20 cellular contexts compared by ENCODE assay signal in the genomic region with DNA sequence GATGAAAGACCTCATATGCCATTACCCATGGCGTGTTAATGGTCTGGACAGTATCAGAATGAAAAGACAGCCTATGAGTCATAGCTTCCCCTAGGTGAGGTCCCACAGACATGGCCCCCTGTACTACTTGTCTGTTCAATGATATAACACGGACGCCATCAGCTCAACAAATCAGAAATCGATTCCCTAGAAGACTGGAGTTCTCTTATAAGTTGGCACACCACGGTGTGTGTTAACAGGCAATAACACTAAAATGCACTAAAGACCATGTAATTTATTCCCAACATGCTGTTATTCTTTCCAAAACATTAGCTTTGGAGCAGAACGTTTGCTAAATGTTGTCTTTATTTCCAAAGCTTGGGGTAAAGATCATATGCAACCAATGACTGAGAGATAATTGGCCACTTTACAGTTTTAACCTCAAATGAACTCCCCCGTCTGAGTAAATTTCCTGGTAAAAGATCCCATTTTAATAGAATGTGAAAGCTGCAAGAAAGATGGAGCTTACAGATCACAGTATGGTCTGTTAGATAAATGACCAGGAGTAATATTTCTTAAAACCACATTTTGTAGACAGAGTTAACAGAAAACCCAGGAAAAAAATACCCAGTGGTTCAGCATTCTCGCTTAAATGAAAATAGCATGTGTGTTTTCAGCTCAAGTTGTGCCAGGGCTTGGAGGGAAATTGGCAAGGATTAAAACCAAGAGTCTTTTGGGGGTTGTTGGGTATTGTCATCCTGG.
DNase-seq lines count a peak whose midpoint lies in the region; ATAC-seq, FAIRE-seq and TF ChIP-seq lines count a peak whose summit lies in the region.
"Had no signal": no experiment of that assay in that cellular context is flagged by ENCODE, and none has a peak within 500 bp of the region (broad histone marks: within the 10 kb centered on the region; RNA-seq: fewer than 3 reads in every experiment).

No MANE protein-coding gene starts in this region.

- no peaks in the 10 kb centered on the region for H3K9me1 ChIP-seq in K562 (ENCODE audit: control insufficient read depth, insufficient read depth, low read length)

- H3K9ac ChIP-seq in K562 (ENCODE audit: insufficient read depth in 1 of 2, low read depth in 2 of 2, low read length in 2 of 2), result peak overlapping the region; percentile 23 to 63; a peak in 3 of 4 replicates
- no peak overlapping the region for H3K9ac ChIP-seq in SK-N-SH
- H3K9ac ChIP-seq in HepG2 (ENCODE audit: insufficient read depth, low read depth, low read length), result no peak overlapping the region

- no peaks in the 10 kb centered on the region for H3K36me3 ChIP-seq in CD8-positive, alpha-beta memory T cell (ENCODE audit: insufficient read depth, low read length)
- H3K36me3 ChIP-seq in K562 (ENCODE audit: control insufficient read depth, insufficient read depth, low read length), result no peaks in the 10 kb centered on the region
- H3K36me3 ChIP-seq in SK-N-SH (replicated peaks in 1 of 2; ENCODE audit: control insufficient read depth in 1 of 2, insufficient read depth in 2 of 2, low read length in 1 of 2), result no peaks in the 10 kb centered on the region
- H3K36me3 ChIP-seq in HepG2 (replicated peaks in 1 of 2; ENCODE audit: control insufficient read depth in 1 of 2, insufficient read depth in 2 of 2, low read length in 2 of 2), result no peaks in the 10 kb centered on the region
- no peaks in the 10 kb centered on the region for H3K36me3 ChIP-seq in HAP-1 (replicated peaks)
- H3K36me3 ChIP-seq: SJSA1 had no signal

- H3K4me1 ChIP-seq in A549 (no peaks in the 10 kb centered on the region), K562 (replicated peaks in 1 of 2; ENCODE audit: control insufficient read depth in 2 of 2, insufficient read depth in 2 of 2, low read length in 2 of 2) (peaks cover 21 to 64% of the 10 kb centered on the region in 2 experiments; a peak in 4 of 5 replicates), SK-N-SH (ENCODE audit: control insufficient read depth in 1 of 2, insufficient read depth in 2 of 2, low read depth in 1 of 2, low read length in 1 of 2) (no peaks in the 10 kb centered on the region; a peak in 1 of 4 replicates), HepG2 (ENCODE audit: insufficient read depth, low read length) (peaks cover 6% of the 10 kb centered on the region; the same call in 1 of the 2 replicates), HAP-1 (no peaks in the 10 kb centered on the region)
- H3K4me1 ChIP-seq in CD8-positive, alpha-beta memory T cell (ENCODE audit: insufficient read depth, low read length), result no peaks in the 10 kb centered on the region
- H3K4me1 ChIP-seq: Caco-2, SJSA1 had no signal

- BruUV-seq in K562 (replicated peaks; lab: Mats Ljungman, UMichigan) (no TSS peak), HepG2 (replicated peaks; lab: Mats Ljungman, UMichigan) (no TSS peak)

- H3K27ac ChIP-seq in A549 (no peak overlapping the region), K562 (ENCODE audit: extremely low read depth, low read depth, low read length) (peak overlapping the region; percentile 92), SK-N-SH (ENCODE audit: low read depth in 2 of 2, low read length in 1 of 2) (no peak overlapping the region), HepG2 (ENCODE audit: extremely low read length, insufficient read depth, low read length) (no peak overlapping the region)
- peak overlapping the region; percentile 68 for H3K27ac ChIP-seq in CD8-positive, alpha-beta memory T cell (ENCODE audit: low read depth, low read length)
- H3K27ac ChIP-seq: SJSA1 had no signal

- H3K27ac Mint-ChIP-seq in CD8-positive, alpha-beta memory T cell, result no peak overlapping the region
- H3K27ac Mint-ChIP-seq: H9 had no signal

- POLR2A ChIA-PET in A549 (lab: Yijun Ruan, JAX) (interaction anchor here (0.5 kb wide), 1 partner anchor 1011 kb away, joined by 3 read pairs; no protein-coding TSS in a partner anchor), K562 (lab: Yijun Ruan, JAX) (interaction anchor here (0.6 to 3.3 kb wide), 13 partner anchors 8 to 1468 kb away, joined by 3 to 27 read pairs (median 3); partner anchors contain the start of gene PCTP), SK-N-SH (lab: Yijun Ruan, JAX) (no interaction called here), HepG2 (lab: Yijun Ruan, JAX) (no interaction called here)
- POLR2A ChIA-PET in CD8-positive, alpha-beta memory T cell (lab: Charles Lee), result no interaction called here

- no peaks in the 10 kb centered on the region for H3K9me2 ChIP-seq in SK-N-SH

- TF ChIP-seq RAD21 in A549 (conservative IDR thresholded peaks at IDR 0.05 in 1 of 2, IDR thresholded peaks at IDR 0.05 in 1 of 2), result no peak
- TF ChIP-seq RAD21 in K562 (CRISPR knock-in tag; conservative IDR thresholded peaks at IDR 0.05 in 1 of 2, IDR thresholded peaks at IDR 0.05 in 1 of 2), result no peak
- no peak for TF ChIP-seq RAD21 in SK-N-SH (IDR thresholded peaks at IDR 0.05; ENCODE audit: low read length)
- TF ChIP-seq RAD21 in HepG2 (CRISPR knock-in tag; IDR thresholded peaks at IDR 0.05), result no peak

- TF ChIP-seq CTCF in A549 (IDR thresholded peaks at IDR 0.05) (no peak), K562 (IDR thresholded peaks at IDR 0.05 in 2 of 3, conservative IDR thresholded peaks at IDR 0.05 in 1 of 3; ENCODE audit: insufficient read depth in 2 of 3, low read depth in 1 of 3, low read length in 3 of 3) (0 out of 6 replicates have a peak, but pooled peaks of 1 of the 3 experiments have one; percentile 8), SK-N-SH (IDR thresholded peaks at IDR 0.05) (no peak), HepG2 (CRISPR knock-in tag; IDR thresholded peaks at IDR 0.05) (no peak)

- H4K20me1 ChIP-seq in K562 (replicated peaks; ENCODE audit: control insufficient read depth, insufficient read depth, low read length) (no peaks in the 10 kb centered on the region), SK-N-SH (ENCODE audit: insufficient read depth) (no peaks in the 10 kb centered on the region), HepG2 (ENCODE audit: insufficient read depth, low read length) (no peaks in the 10 kb centered on the region)

- CTCF ChIA-PET in A549 (lab: Yijun Ruan, JAX), result interaction anchor here (1.0 to 2.6 kb wide), 5 partner anchors 8 to 290 kb away, joined by 4 to 8 read pairs (median 5); no protein-coding TSS in a partner anchor
- CTCF ChIA-PET in CD8-positive, alpha-beta memory T cell (lab: Charles Lee), result no interaction called here
- CTCF ChIA-PET in K562 (lab: Yijun Ruan, JAX; ENCODE audit: low intra/inter-chr PET ratio), result no interaction called here
- CTCF ChIA-PET in SK-N-SH (lab: Yijun Ruan, JAX), result interaction anchor here (0.8 to 2.7 kb wide), 5 partner anchors 11 to 304 kb away, joined by 3 to 16 read pairs (median 5); no protein-coding TSS in a partner anchor
- CTCF ChIA-PET in HepG2 (lab: Yijun Ruan, JAX; ENCODE audit: low intra/inter-chr PET ratio, low total read pairs), result no interaction called here

- DNase-seq in A549 (ENCODE audit: low read depth in 1 of 2, low spot score in 1 of 2), result no peak
- DNase-seq in CD8-positive, alpha-beta memory T cell, result no peak
- peak; percentile 71 for DNase-seq in NCI-H2227 treated with DMSO at 0.1 percent for 48 hours (lab: John Stamatoyannopoulos, UW)
- peak; percentile 60 to 78 (median 66) for DNase-seq in K562 (ENCODE audit: extremely low read depth in 1 of 4, low spot score in 3 of 4)
- no peak for DNase-seq in SK-N-SH
- DNase-seq in HepG2 (ENCODE audit: low spot score), result no peak
- no peak for DNase-seq in HAP-1 (ENCODE audit: low spot score in 2 of 2)
- DNase-seq: Caco-2, H9, IMR-90, MM.1S, NCI-H1092, NCI-H1436 treated with DMSO at 0.1 percent for 48 hours, NCI-H2029, NCI-H2171 treated with DMSO at 0.1 percent for 48 hours, NCI-H82, SW 1271 had no signal

- TF ChIP-seq EP300 in A549 (IDR thresholded peaks at IDR 0.05), result no peak
- peak; percentile 100 for TF ChIP-seq EP300 in K562 (IDR thresholded peaks at IDR 0.05; ENCODE audit: low read length)
- no peak for TF ChIP-seq EP300 in SK-N-SH (IDR thresholded peaks at IDR 0.05; ENCODE audit: borderline replicate concordance in 1 of 2, low read depth in 1 of 2, low read length in 1 of 2)
- no peak for TF ChIP-seq EP300 in HepG2 (IDR thresholded peaks at IDR 0.05; ENCODE audit: low read depth in 2 of 2, low read length in 2 of 2)
- no peak for TF ChIP-seq EP300 in HepG2 (CRISPR knock-in tag; IDR thresholded peaks at IDR 0.05; ENCODE audit: borderline replicate concordance)

- peak; percentile 18 for FAIRE-seq in A549 (lab: Jason Lieb, UNC)
- peak; percentile 82 for FAIRE-seq in K562 (lab: Jason Lieb, UNC)
- FAIRE-seq in HepG2 (lab: Jason Lieb, UNC), result no peak
- FAIRE-seq: G401.6 had no signal

- peaks cover 3 to 19% (median 12%) of the 10 kb centered on the region in 5 donors for H3K9me3 Mint-ChIP-seq in CD8-positive, alpha-beta memory T cell
- H3K9me3 Mint-ChIP-seq: H9 had no signal

- peaks cover 0 to 3% (median 0%) of the 10 kb centered on the region in 3 donors for H3K36me3 Mint-ChIP-seq in CD8-positive, alpha-beta memory T cell

- TF ChIP-seq POLR2A in A549 (IDR thresholded peaks at IDR 0.05; ENCODE audit: low read length) (no peak), K562 (conservative IDR thresholded peaks at IDR 0.05) (no peak), HepG2 (IDR thresholded peaks at IDR 0.05; ENCODE audit: insufficient read depth in 1 of 2, low read depth in 2 of 2, low read length in 2 of 2) (no peak)

- H3K4me3 ChIP-seq in A549 (no peak overlapping the region), K562 (0 out of 2 replicates have a peak overlapping the region, but pooled peaks have one; percentile 0), SK-N-SH (ENCODE audit: low read depth in 2 of 2, low read length in 1 of 2) (no peak overlapping the region), HepG2 (replicated peaks in 1 of 3; ENCODE audit: insufficient read depth in 1 of 3, low read depth in 2 of 3, low read length in 3 of 3) (no peak overlapping the region), HAP-1 (no peak overlapping the region)
- no peak overlapping the region for H3K4me3 ChIP-seq in CD8-positive, alpha-beta memory T cell (ENCODE audit: low read length)
- H3K4me3 ChIP-seq: SJSA1 had no signal

- intact Hi-C loops in K562 (cut with micrococcal nuclease) (loop anchor here (5.0 kb wide), 2 partner anchors 34 to 79 kb away; no protein-coding TSS in a partner anchor), HepG2 (cut with micrococcal nuclease; ENCODE audit: unreplicated experiment) (no loop called here)

- H3F3A ChIP-seq in SK-N-SH (replicated peaks; ENCODE audit: insufficient read depth), result no peaks in the 10 kb centered on the region

- no peak overlapping the region for H3K4me3 Mint-ChIP-seq in CD8-positive, alpha-beta memory T cell
- H3K4me3 Mint-ChIP-seq: H9 had no signal

- peaks cover 3 to 20% of the 10 kb centered on the region in 2 donors for H3K27me3 Mint-ChIP-seq in CD8-positive, alpha-beta memory T cell

- H3K9me3 ChIP-seq in A549, result no peaks in the 10 kb centered on the region
- no peaks in the 10 kb centered on the region for H3K9me3 ChIP-seq in CD8-positive, alpha-beta memory T cell (ENCODE audit: low read length)
- no peaks in the 10 kb centered on the region; the same call in 1 of the 2 replicates for H3K9me3 ChIP-seq in K562 (replicated peaks; ENCODE audit: control insufficient read depth, insufficient read depth, low read depth, low read length)
- H3K9me3 ChIP-seq in SK-N-SH, result no peaks in the 10 kb centered on the region
- no peaks in the 10 kb centered on the region for H3K9me3 ChIP-seq in HepG2 (ENCODE audit: low read length)
- no peaks in the 10 kb centered on the region for H3K9me3 ChIP-seq in HAP-1
- H3K9me3 ChIP-seq: Caco-2, SJSA1 had no signal

- H3K27me3 ChIP-seq in CD8-positive, alpha-beta memory T cell (ENCODE audit: insufficient read depth, low read length, poor library complexity, severe bottlenecking), result no peaks in the 10 kb centered on the region
- no peaks in the 10 kb centered on the region for H3K27me3 ChIP-seq in K562 (ENCODE audit: control insufficient read depth in 2 of 2, insufficient read depth in 2 of 2, low read length in 2 of 2)
- no peaks in the 10 kb centered on the region for H3K27me3 ChIP-seq in SK-N-SH (ENCODE audit: insufficient read depth)
- H3K27me3 ChIP-seq in HepG2 (ENCODE audit: control insufficient read depth in 1 of 2, insufficient read depth in 2 of 2, low read length in 2 of 2), result peaks cover 0 to 6% of the 10 kb centered on the region in 2 experiments; a peak in 1 of 5 replicates
- no peaks in the 10 kb centered on the region for H3K27me3 ChIP-seq in HAP-1 (ENCODE audit: low read depth)
- H3K27me3 ChIP-seq: SJSA1 had no signal

- no peaks in the 10 kb centered on the region for H3K4me1 Mint-ChIP-seq in CD8-positive, alpha-beta memory T cell
- H3K4me1 Mint-ChIP-seq: H9 had no signal

- H3K79me2 ChIP-seq in K562 (ENCODE audit: control insufficient read depth, insufficient read depth, low read length), result no peaks in the 10 kb centered on the region
- H3K79me2 ChIP-seq in SK-N-SH (ENCODE audit: insufficient read depth), result no peaks in the 10 kb centered on the region
- no peaks in the 10 kb centered on the region for H3K79me2 ChIP-seq in HepG2 (ENCODE audit: insufficient read depth, low read length)

- no peak overlapping the region for H3K4me2 ChIP-seq in A549
- peak overlapping the region; percentile 81 for H3K4me2 ChIP-seq in K562 (ENCODE audit: insufficient read depth, low read length)
- H3K4me2 ChIP-seq in SK-N-SH, result no peak overlapping the region
- H3K4me2 ChIP-seq in HepG2 (ENCODE audit: low read depth, low read length), result no peak overlapping the region

- in situ Hi-C loops in K562 (cut with MboI) (no loop called here), HepG2 (cut with HindIII; ENCODE audit: extremely low pct_ligation_motif_present, low pct_unique_long_range_greater_than_20kb) (no loop called here), HAP-1 (cut with MboI; ENCODE audit: low sequenced_read_pairs) (no loop called here)

- peak overlapping the region; percentile 86 for H2AFZ ChIP-seq in K562 (ENCODE audit: low read depth, low read length)
- H2AFZ ChIP-seq in SK-N-SH (ENCODE audit: low read depth), result no peak overlapping the region
- H2AFZ ChIP-seq in HepG2 (ENCODE audit: low read length), result no peak overlapping the region

- WGBS in A549 (ENCODE audit: missing lambda C conversion rate), result 8% methylated on average over 8 of the region's 8 CpGs
- WGBS in K562 (ENCODE audit: insufficient coverage, low coverage, missing lambda C conversion rate), result 3% methylated on average over 8 of the region's 8 CpGs
- WGBS in SK-N-SH (ENCODE audit: low lambda C conversion rate), result 32% methylated on average over 8 of the region's 8 CpGs
- 12% methylated on average over 8 of the region's 8 CpGs for WGBS in HepG2 (ENCODE audit: low lambda C conversion rate)

- no peak for ATAC-seq in A549
- ATAC-seq in K562, result peak; percentile 82
- no peak for ATAC-seq in GM21576 (IDR thresholded peaks at IDR 0.05; ENCODE audit: unreplicated experiment)
- no peak for ATAC-seq in HepG2

Comparison
In these comparisons a context has a peak if more than half of its experiments do, and no peak if none do; other contexts are left out.
1. DNase-seq: peak in NCI-H2227 treated with DMSO at 0.1 percent for 48 hours (single experiment) and K562 (4 of 4); none in A549 (0 of 2), CD8-positive, alpha-beta memory T cell (0 of 5), SK-N-SH (single experiment), HepG2 (single experiment) and HAP-1 (0 of 2).
2. H3K27ac ChIP-seq: peak in CD8-positive, alpha-beta memory T cell (single experiment) and K562 (single experiment); none in A549 (0 of 2), SK-N-SH (0 of 2) and HepG2 (single experiment).
3. H3K9ac ChIP-seq: peak in K562 (2 of 2); none in SK-N-SH (single experiment) and HepG2 (single experiment).
4. CTCF ChIA-PET loops: an anchor here in A549 (1.0 to 2.6 kb wide) and SK-N-SH (0.8 to 2.7 kb wide); none called in CD8-positive, alpha-beta memory T cell, K562 and HepG2.
5. POLR2A ChIA-PET loops: an anchor here in A549 (0.5 kb wide) and K562 (0.6 to 3.3 kb wide); none called in CD8-positive, alpha-beta memory T cell, SK-N-SH and HepG2.